Comparison of ENCODE assay signal across 20 cellular contexts in the genomic region with DNA sequence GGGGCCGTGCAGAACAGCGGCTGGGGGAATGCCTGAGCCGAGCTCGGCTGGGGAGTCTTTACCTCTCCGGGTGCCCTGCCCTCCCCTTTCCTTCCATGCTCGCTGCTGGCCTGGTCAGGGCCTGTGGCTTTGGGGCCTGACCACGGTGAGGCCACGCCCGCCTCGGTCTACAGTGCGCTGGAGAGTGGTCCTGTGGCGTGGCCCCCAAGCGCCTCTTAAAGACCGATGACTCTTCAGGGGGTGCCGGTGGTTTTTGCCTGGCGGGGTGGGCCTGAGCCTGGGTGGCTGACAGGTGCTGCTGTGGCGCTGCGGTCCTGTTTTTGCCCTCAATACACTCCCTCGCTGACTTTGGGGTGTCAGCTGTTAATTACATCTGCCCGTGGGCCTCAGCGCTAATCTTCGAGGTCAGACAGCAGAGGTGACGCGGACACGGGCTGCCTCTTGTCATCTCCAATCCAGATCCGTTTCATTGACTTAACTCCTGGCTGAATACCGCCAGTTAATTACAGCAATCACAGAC. TPM values are rescaled to one million over a fixed set of nuclear protein-coding genes. Genes with fewer than 3 reads are reported as not detected.
DNase-seq lines count a peak whose midpoint lies in the region; ATAC-seq and TF ChIP-seq lines count a peak whose summit lies in the region.
"Had no signal": no experiment of that assay in that cellular context is flagged by ENCODE, and none has a peak within 500 bp of the region (broad histone marks: within the 10 kb centered on the region; RNA-seq: fewer than 3 reads in every experiment).

No MANE protein-coding gene starts in this region.

- H3K4me3 ChIP-seq in BLaER1: no peak overlapping the region
- H3K4me3 ChIP-seq in BLaER1 treated with 17β-estradiol and CSF1 and Interleukin-3, amounts not matched to agents 10 nM and 100 nM: no peak overlapping the region
- no peak overlapping the region for H3K4me3 ChIP-seq in adrenal gland
- H3K4me3 ChIP-seq: GM23248, PC-9 had no signal

- CTCF ChIA-PET in WTC11 (lab: Charles Lee): interaction anchor here (0.9 to 1.8 kb wide), 4 partner anchors 14 to 75 kb away, joined by 3 to 17 read pairs (median 4); no protein-coding TSS in a partner anchor

- peak overlapping the region; percentile 63; the same call in 1 of the 2 replicates for H3K27ac Mint-ChIP-seq in WTC11
- H3K27ac Mint-ChIP-seq: T-cell had no signal

- H3K4me3 Mint-ChIP-seq in WTC11: no peak overlapping the region
- H3K4me3 Mint-ChIP-seq: CD4-positive, alpha-beta memory T cell; T-cell had no signal

- WGBS in adrenal gland, 4 donors: 86 to 93% (median 89%) methylated on average over 20 to 27 of the region's 27 CpGs

- intact Hi-C loops in adrenal gland (cut with DNase I): no loop called here

- TF ChIP-seq CTCF in WTC11 (IDR thresholded peaks at IDR 0.05): no peak
- TF ChIP-seq CTCF in adrenal gland (IDR thresholded peaks at IDR 0.05): no peak

- peak overlapping the region; percentile 94 for H3K4me2 ChIP-seq in BLaER1
- H3K4me2 ChIP-seq in BLaER1 treated with 17β-estradiol and CSF1 and Interleukin-3, amounts not matched to agents 10 nM and 100 nM: peak overlapping the region; percentile 12 to 99 (median 76); a peak in 20 of 22 replicates
- H3K4me2 ChIP-seq: PC-9, SK-N-SH had no signal

- H3K27me3 Mint-ChIP-seq in WTC11 (ENCODE audit: low read depth): no peaks in the 10 kb centered on the region
- H3K27me3 Mint-ChIP-seq: CD4-positive, alpha-beta memory T cell; T-cell had no signal

- no peak overlapping the region for H3K9ac ChIP-seq in BLaER1
- 0 out of 22 replicates have a peak overlapping the region, but pooled peaks of 1 of the 11 experiments have one; percentile 18 for H3K9ac ChIP-seq in BLaER1 treated with 17β-estradiol and CSF1 and Interleukin-3, amounts not matched to agents 10 nM and 100 nM
- H3K9ac ChIP-seq: GM23248, SK-N-SH had no signal

- H4K20me1 ChIP-seq in BLaER1: peaks cover 100% of the 10 kb centered on the region
- H4K20me1 ChIP-seq in BLaER1 treated with 17β-estradiol and CSF1 and Interleukin-3, amounts not matched to agents 10 nM and 100 nM: peaks cover 98 to 100% (median 99%) of the 10 kb centered on the region in 11 experiments

- no peaks in the 10 kb centered on the region; the same call in 1 of the 2 replicates for H3K4me1 Mint-ChIP-seq in WTC11

- ATAC-seq in WTC11 (no peak), GM21619 (IDR thresholded peaks at IDR 0.05; ENCODE audit: unreplicated experiment) (no peak), GM21360 (IDR thresholded peaks at IDR 0.05; ENCODE audit: unreplicated experiment) (no peak)
- ATAC-seq: Right ventricle myocardium inferior, T-cell had no signal

- H3K9me3 ChIP-seq in BLaER1 (no peaks in the 10 kb centered on the region), adrenal gland (replicated peaks in 1 of 3) (no peaks in the 10 kb centered on the region)
- H3K9me3 ChIP-seq in BLaER1 treated with 17β-estradiol and CSF1 and Interleukin-3, amounts not matched to agents 10 nM and 100 nM (replicated peaks in 1 of 11): no peaks in the 10 kb centered on the region
- H3K9me3 ChIP-seq: SK-N-SH had no signal

- POLR2A ChIA-PET in WTC11 (lab: Charles Lee): no interaction called here

- H3K9me3 Mint-ChIP-seq in WTC11: no peaks in the 10 kb centered on the region
- H3K9me3 Mint-ChIP-seq: CD4-positive, alpha-beta memory T cell; T-cell had no signal

- no peaks in the 10 kb centered on the region for H3K36me3 Mint-ChIP-seq in WTC11
- H3K36me3 Mint-ChIP-seq: T-cell had no signal

- H3K36me3 ChIP-seq in BLaER1: peaks cover 83% of the 10 kb centered on the region
- H3K36me3 ChIP-seq in BLaER1 treated with 17β-estradiol and CSF1 and Interleukin-3, amounts not matched to agents 10 nM and 100 nM: peaks cover 0 to 43% (median 26%) of the 10 kb centered on the region in 11 experiments; a peak in 16 of 22 replicates
- no peaks in the 10 kb centered on the region for H3K36me3 ChIP-seq in adrenal gland (replicated peaks in 1 of 2)

- H3K27ac ChIP-seq in BLaER1 (no peak overlapping the region), adrenal gland (peak overlapping the region in 2 of 5 donors; percentile 82 to 93)
- no peak overlapping the region for H3K27ac ChIP-seq in BLaER1 treated with 17β-estradiol and CSF1 and Interleukin-3, amounts not matched to agents 10 nM and 100 nM
- H3K27ac ChIP-seq: GM23248, HL-60, PC-9 had no signal

- H3K27me3 ChIP-seq in BLaER1 (no peaks in the 10 kb centered on the region), adrenal gland (no peaks in the 10 kb centered on the region)
- H3K27me3 ChIP-seq in BLaER1 treated with 17β-estradiol and CSF1 and Interleukin-3, amounts not matched to agents 10 nM and 100 nM: peaks cover 0 to 18% (median 0%) of the 10 kb centered on the region in 11 experiments; a peak in 6 of 22 replicates

- H3K4me1 ChIP-seq in BLaER1 (peaks cover 98% of the 10 kb centered on the region), adrenal gland (replicated peaks in 1 of 2) (peaks cover 37 to 46% of the 10 kb centered on the region in 2 donors)
- peaks cover 47 to 94% (median 86%) of the 10 kb centered on the region in 10 experiments for H3K4me1 ChIP-seq in BLaER1 treated with 17β-estradiol and CSF1 and Interleukin-3, amounts not matched to agents 10 nM and 100 nM

- DNase-seq in WTC11 (ENCODE audit: low spot score) (no peak), myocyte (ENCODE audit: low read depth) (peak; percentile 56), NCI-H1092 (lab: John Stamatoyannopoulos, UW) (no peak), adrenal gland (no peak)
- DNase-seq: CD4-positive, alpha-beta memory T cell; DND-41; GM23248; HCEC 1CT; NCI-H2081 treated with DMSO at 0.1 percent for 48 hours; NCI-H446 treated with DMSO at 0.1 percent for 48 hours; NCI-H774; PC-9; SK-N-SH had no signal

- TF ChIP-seq POLR2A in adrenal gland (IDR thresholded peaks at IDR 0.05): no peak

TF ChIP-seq in WTC11, 78 proteins besides CTCF, POLR2A, EP300 and RAD21 (continues in another document):
- TF ChIP-seq, protein P1, sequence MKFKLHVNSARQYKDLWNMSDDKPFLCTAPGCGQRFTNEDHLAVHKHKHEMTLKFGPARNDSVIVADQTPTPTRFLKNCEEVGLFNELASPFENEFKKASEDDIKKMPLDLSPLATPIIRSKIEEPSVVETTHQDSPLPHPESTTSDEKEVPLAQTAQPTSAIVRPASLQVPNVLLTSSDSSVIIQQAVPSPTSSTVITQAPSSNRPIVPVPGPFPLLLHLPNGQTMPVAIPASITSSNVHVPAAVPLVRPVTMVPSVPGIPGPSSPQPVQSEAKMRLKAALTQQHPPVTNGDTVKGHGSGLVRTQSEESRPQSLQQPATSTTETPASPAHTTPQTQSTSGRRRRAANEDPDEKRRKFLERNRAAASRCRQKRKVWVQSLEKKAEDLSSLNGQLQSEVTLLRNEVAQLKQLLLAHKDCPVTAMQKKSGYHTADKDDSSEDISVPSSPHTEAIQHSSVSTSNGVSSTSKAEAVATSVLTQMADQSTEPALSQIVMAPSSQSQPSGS (CRISPR knock-in tag; IDR thresholded peaks at IDR 0.05; ENCODE audit: borderline replicate concordance, low read depth): no peak
- TF ChIP-seq PRRX2 (CRISPR knock-in tag; IDR thresholded peaks at IDR 0.05) (no peak), TCF7 (CRISPR knock-in tag; IDR thresholded peaks at IDR 0.05; ENCODE audit: low read depth) (no peak), JUN (CRISPR knock-in tag; IDR thresholded peaks at IDR 0.05) (no peak), SP1 (CRISPR knock-in tag; conservative IDR thresholded peaks at IDR 0.05) (no peak), TEAD4 (CRISPR knock-in tag; IDR thresholded peaks at IDR 0.05) (no peak)
- TF ChIP-seq, protein P2, sequence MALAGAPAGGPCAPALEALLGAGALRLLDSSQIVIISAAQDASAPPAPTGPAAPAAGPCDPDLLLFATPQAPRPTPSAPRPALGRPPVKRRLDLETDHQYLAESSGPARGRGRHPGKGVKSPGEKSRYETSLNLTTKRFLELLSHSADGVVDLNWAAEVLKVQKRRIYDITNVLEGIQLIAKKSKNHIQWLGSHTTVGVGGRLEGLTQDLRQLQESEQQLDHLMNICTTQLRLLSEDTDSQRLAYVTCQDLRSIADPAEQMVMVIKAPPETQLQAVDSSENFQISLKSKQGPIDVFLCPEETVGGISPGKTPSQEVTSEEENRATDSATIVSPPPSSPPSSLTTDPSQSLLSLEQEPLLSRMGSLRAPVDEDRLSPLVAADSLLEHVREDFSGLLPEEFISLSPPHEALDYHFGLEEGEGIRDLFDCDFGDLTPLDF (CRISPR knock-in tag; IDR thresholded peaks at IDR 0.05): no peak
- TF ChIP-seq, protein P3, sequence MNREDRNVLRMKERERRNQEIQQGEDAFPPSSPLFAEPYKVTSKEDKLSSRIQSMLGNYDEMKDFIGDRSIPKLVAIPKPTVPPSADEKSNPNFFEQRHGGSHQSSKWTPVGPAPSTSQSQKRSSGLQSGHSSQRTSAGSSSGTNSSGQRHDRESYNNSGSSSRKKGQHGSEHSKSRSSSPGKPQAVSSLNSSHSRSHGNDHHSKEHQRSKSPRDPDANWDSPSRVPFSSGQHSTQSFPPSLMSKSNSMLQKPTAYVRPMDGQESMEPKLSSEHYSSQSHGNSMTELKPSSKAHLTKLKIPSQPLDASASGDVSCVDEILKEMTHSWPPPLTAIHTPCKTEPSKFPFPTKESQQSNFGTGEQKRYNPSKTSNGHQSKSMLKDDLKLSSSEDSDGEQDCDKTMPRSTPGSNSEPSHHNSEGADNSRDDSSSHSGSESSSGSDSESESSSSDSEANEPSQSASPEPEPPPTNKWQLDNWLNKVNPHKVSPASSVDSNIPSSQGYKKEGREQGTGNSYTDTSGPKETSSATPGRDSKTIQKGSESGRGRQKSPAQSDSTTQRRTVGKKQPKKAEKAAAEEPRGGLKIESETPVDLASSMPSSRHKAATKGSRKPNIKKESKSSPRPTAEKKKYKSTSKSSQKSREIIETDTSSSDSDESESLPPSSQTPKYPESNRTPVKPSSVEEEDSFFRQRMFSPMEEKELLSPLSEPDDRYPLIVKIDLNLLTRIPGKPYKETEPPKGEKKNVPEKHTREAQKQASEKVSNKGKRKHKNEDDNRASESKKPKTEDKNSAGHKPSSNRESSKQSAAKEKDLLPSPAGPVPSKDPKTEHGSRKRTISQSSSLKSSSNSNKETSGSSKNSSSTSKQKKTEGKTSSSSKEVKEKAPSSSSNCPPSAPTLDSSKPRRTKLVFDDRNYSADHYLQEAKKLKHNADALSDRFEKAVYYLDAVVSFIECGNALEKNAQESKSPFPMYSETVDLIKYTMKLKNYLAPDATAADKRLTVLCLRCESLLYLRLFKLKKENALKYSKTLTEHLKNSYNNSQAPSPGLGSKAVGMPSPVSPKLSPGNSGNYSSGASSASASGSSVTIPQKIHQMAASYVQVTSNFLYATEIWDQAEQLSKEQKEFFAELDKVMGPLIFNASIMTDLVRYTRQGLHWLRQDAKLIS (CRISPR knock-in tag; IDR thresholded peaks at IDR 0.05; ENCODE audit: borderline replicate concordance): no peak

RNA-seq across cellular contexts. Expression of a gene that starts 29.7 kb away (rescaled TPM):
- total RNA-seq in WTC11 (2021): 91.0 to 124 TPM (median 93.8 TPM) in 3 replicates
- 37.4 and 51.1 TPM in 2 replicates for total RNA-seq in myocyte
- polyA plus RNA-seq in myocyte (2012): 17.4 TPM
- total RNA-seq in adrenal gland: 10 to 100 TPM; 57.1 to 99.9 (median 68.2) TPM
- 10 to 100 TPM; 24.4 to 75.9 (median 25.8) TPM for polyA plus RNA-seq in adrenal gland

RNA-seq across cellular contexts. Expression of a gene that starts 45.9 kb away (rescaled TPM):
- 35.5 to 38.4 TPM (median 38.0 TPM) in 3 replicates for total RNA-seq in WTC11 (2021)
- total RNA-seq in myocyte: 0.88 and 2.9 TPM in 2 replicates
- polyA plus RNA-seq in myocyte (2012): 1.1 TPM
- total RNA-seq in adrenal gland: 1 to 10 TPM in 6 of 8 donors, under 1 TPM in 2; 0.06 to 2.6 (median 1.7) TPM
- polyA plus RNA-seq in adrenal gland: 1 to 10 TPM in 1 of 3 donors, under 1 TPM in 2; 0.72 to 1.2 (median 0.88) TPM
